Comparison of ENCODE assay signal across 11 cellular contexts in the genomic region with DNA sequence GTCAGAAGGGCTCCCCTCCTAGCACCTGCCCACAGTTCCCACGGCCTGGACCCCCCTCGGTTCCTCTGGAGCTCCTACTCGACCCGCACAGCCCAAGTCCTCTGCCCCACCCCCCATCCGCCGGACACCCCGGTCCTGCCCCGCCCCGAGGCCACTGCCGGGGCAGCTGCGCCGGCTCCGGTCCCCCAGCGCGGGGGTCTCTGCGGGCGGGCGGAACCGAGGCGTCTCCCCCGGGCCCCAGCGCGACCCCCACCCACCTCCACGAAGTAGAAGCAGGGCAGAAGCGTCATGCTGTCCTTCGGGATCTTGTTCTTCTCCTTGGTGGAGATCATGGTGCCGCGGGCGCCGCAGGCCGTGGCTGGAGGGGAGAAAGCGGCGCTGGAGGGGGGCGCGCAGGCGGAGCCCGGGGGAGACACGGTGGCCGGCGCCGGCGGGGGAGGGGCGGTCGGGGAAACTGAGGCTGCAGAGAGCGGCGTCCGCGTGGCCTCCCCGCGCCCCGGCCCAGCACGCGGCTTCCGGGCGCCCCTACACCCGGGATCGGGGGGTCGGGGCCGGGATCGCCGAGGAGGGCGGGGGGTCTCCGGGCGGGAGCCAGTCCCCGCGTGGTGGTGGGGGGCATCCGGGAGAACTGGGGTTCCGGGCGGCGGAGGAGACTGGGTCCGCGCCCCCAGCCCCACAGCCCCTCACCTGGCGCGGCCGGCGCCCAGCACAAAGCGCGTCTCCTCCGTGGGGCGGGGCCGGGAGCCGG. TPM values are rescaled to one million over a fixed set of nuclear protein-coding genes. Genes with fewer than 3 reads are reported as not detected.
A peak's percentile ranks its signal among the peaks of the same experiment; 100 is the strongest.
DNase-seq lines count a peak whose midpoint lies in the region; ATAC-seq and TF ChIP-seq lines count a peak whose summit lies in the region.
"Had no signal": no experiment of that assay in that cellular context is flagged by ENCODE, and none has a peak within 500 bp of the region (broad histone marks: within the 10 kb centered on the region; RNA-seq: fewer than 3 reads in every experiment).

A gene with protein sequence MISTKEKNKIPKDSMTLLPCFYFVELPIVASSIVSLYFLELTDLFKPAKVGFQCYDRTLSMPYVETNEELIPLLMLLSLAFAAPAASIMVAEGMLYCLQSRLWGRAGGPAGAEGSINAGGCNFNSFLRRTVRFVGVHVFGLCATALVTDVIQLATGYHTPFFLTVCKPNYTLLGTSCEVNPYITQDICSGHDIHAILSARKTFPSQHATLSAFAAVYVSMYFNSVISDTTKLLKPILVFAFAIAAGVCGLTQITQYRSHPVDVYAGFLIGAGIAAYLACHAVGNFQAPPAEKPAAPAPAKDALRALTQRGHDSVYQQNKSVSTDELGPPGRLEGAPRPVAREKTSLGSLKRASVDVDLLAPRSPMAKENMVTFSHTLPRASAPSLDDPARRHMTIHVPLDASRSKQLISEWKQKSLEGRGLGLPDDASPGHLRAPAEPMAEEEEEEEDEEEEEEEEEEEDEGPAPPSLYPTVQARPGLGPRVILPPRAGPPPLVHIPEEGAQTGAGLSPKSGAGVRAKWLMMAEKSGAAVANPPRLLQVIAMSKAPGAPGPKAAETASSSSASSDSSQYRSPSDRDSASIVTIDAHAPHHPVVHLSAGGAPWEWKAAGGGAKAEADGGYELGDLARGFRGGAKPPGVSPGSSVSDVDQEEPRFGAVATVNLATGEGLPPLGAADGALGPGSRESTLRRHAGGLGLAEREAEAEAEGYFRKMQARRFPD (minus strand): TSS at position 728 of the 748 bp plus-strand sequence. CDS start 396 bp downstream, at position 332.

- no peaks in the 10 kb centered on the region for H3K9me3 ChIP-seq in osteoblast (ENCODE audit: low read depth, low read length)

- no peaks in the 10 kb centered on the region for H3K27me3 ChIP-seq in BJ (ENCODE audit: control insufficient read depth, insufficient read depth, low read length)
- H3K27me3 ChIP-seq in foreskin keratinocyte, result peaks cover 43% of the 10 kb centered on the region
- no peaks in the 10 kb centered on the region for H3K27me3 ChIP-seq in osteoblast (ENCODE audit: insufficient read depth, low read length)

- H3K4me3 ChIP-seq in BJ (ENCODE audit: low read depth, low read length) (peak within 1 kb of the TSS; percentile 40), osteoblast (ENCODE audit: insufficient read depth, low read length) (peak within 1 kb of the TSS; percentile 54)

- ATAC-seq in foreskin keratinocyte, result peak; percentile 5
- ATAC-seq in HG03520 (IDR thresholded peaks at IDR 0.05; ENCODE audit: unreplicated experiment), result no peak

- CTCF ChIA-PET in BJ (lab: Yijun Ruan, JAX), result interaction anchor here (1.3 kb wide), 1 partner anchor 51 kb away, joined by 3 read pairs; no protein-coding TSS in a partner anchor

- no peaks in the 10 kb centered on the region for H3K4me1 ChIP-seq in foreskin keratinocyte
- peaks cover 8% of the 10 kb centered on the region for H3K4me1 ChIP-seq in osteoblast (ENCODE audit: insufficient read depth, low read length)

- TF ChIP-seq CTCF in BJ (IDR thresholded peaks at IDR 0.05; ENCODE audit: insufficient read depth, low read depth, low read length), result no peak
- TF ChIP-seq CTCF in foreskin keratinocyte (conservative IDR thresholded peaks at IDR 0.05), result no peak
- no peak for TF ChIP-seq CTCF in osteoblast (IDR thresholded peaks at IDR 0.05; ENCODE audit: extremely low read depth, low read depth, low read length)

- H3K36me3 ChIP-seq in BJ (ENCODE audit: control insufficient read depth, insufficient read depth, low read length), result no peaks in the 10 kb centered on the region
- no peaks in the 10 kb centered on the region for H3K36me3 ChIP-seq in osteoblast (ENCODE audit: insufficient read depth, low read length)

- H4K20me1 ChIP-seq in osteoblast (ENCODE audit: insufficient read depth, low read length), result no peaks in the 10 kb centered on the region

- H3K4me2 ChIP-seq in osteoblast (ENCODE audit: insufficient read depth, low read length), result peak within 1 kb of the TSS; percentile 48

- no peak within 1 kb of the TSS for H2AFZ ChIP-seq in osteoblast (ENCODE audit: low read length)

- no peaks in the 10 kb centered on the region for H3K79me2 ChIP-seq in osteoblast (ENCODE audit: insufficient read depth, low read length)

- H3K27ac ChIP-seq in foreskin keratinocyte, result no peak within 1 kb of the TSS
- H3K27ac ChIP-seq in osteoblast (ENCODE audit: low read depth, low read length), result no peak within 1 kb of the TSS

- POLR2A ChIA-PET in BJ (lab: Charles Lee), result no interaction called here

- DNase-seq in BJ (ENCODE audit: low read depth) (no peak), OCI-M1 (lab: John Stamatoyannopoulos, UW) (peak; percentile 24), foreskin keratinocyte (no peak), osteoblast (ENCODE audit: insufficient read length, low spot score, missing footprints) (peak; percentile 95), NOMO-1 treated with dmso at 0.1 percent for 144 hours (lab: John Stamatoyannopoulos, UW; ENCODE audit: unreplicated experiment) (no peak), dedifferentiated amniotic fluid mesenchymal stem cell (ENCODE audit: extremely low spot score) (no peak)
- DNase-seq in activated CD4-positive, alpha-beta T cell treated with anti-CD3 and anti-CD28 coated beads, Interleukin-2, amount 50 U/mL, for 48 hours, result no peak
- DNase-seq: DND-41 had no signal

RNA-seq across cellular contexts. Expression of the gene that starts here (rescaled TPM):
- polyA plus RNA-seq in BJ (2011; rRNA removed), result 0.56 and 1.1 TPM in 2 replicates
- 0.77 and 1.2 TPM in 2 replicates for polyA minus RNA-seq in BJ (2011; rRNA and poly(A)+ RNA removed)
- not detected in 2 replicates for total RNA-seq in foreskin keratinocyte
- polyA plus RNA-seq in foreskin keratinocyte, result 0.15 TPM in 1 of 2 replicates, not detected in the other
- 0.36 TPM in 1 of 2 replicates, not detected in the other for total RNA-seq in osteoblast
- total RNA-seq: activated T-helper 2 cell treated with anti-CD3 and anti-CD28 coated beads, Interferon-gamma antibody, Interleukin-2, Interleukin-4, amounts not matched to agents 10 μg/mL and 5 μg/mL and 100 μg/mL, durations not matched to agents 14 hours and 24 hours and 36 hours; T-helper 1 cell treated with Interleukin-12 subunit alpha and Interleukin-12 subunit beta and Interleukin-4 antibody, amounts not matched to agents 30 ng/mL and 1 ng/mL, for 36 hours had no signal

Comparison
In these comparisons a context has a peak if more than half of its experiments do, and no peak if none do; other contexts are left out.
1. Peak in ATAC-seq in foreskin keratinocyte; RNA of the gene not detected or under 1 TPM.
2. Peak in DNase-seq, H3K4me3 ChIP-seq and H3K4me2 ChIP-seq in osteoblast; RNA of the gene not detected or under 1 TPM.